ENCODE assay signal across 12 cellular contexts in the genomic region with DNA sequence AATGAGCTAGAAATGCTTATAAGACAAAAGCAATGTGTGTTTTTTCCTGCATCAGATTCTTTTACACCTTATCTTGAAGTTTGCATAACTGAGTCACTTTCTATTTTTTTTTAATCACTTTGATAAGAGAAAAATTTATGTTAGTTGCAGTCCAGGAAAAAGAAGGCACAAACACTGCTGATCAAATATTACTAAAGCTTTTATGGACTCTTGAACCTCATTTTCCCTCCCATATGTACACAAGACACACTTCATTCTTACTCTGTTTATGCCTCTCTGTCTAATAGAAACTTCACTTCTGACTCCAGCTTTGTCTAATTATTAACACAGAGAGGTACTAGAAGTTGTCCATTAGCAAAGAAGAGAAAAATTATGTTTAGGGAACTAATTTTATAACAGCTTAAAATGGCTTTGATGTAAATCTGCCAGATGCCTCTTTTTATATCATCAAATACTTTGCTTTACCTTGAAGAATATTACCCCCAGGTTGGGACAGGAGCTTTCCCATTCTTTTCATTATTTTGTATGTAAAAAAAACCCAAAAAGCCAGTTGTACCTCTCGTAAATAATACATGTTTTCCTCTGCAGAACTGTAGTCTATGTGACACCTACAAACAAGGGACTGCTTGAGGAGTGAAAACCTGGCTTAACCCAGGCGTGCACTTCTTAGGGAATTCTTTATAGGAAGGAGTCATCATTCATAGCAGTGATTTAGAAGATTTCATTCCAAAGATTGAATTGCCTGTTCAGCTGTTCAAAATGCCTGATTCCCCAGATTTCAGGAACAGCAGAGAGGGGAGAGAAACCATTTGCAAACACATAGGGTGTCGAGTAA.
DNase-seq lines count a peak whose midpoint lies in the region; ATAC-seq and TF ChIP-seq lines count a peak whose summit lies in the region.
"Had no signal": no experiment of that assay in that cellular context is flagged by ENCODE, and none has a peak within 500 bp of the region (broad histone marks: within the 10 kb centered on the region; RNA-seq: fewer than 3 reads in every experiment).

No MANE protein-coding gene starts in this region.

- TF ChIP-seq EP300 in transverse colon (IDR thresholded peaks at IDR 0.05; ENCODE audit: low read depth): no peak

- no peak overlapping the region for H3K4me3 Mint-ChIP-seq in effector memory CD8-positive, alpha-beta T cell

- no peaks in the 10 kb centered on the region for H3K36me3 ChIP-seq in transverse colon

- ATAC-seq in left colon: peak; percentile 94
- ATAC-seq in effector memory CD8-positive, alpha-beta T cell (replicated peaks): no peak

- H3K27ac Mint-ChIP-seq in effector memory CD8-positive, alpha-beta T cell: no peak overlapping the region

- no peaks in the 10 kb centered on the region for H3K9me3 ChIP-seq in transverse colon

- DNase-seq in NCI-H1105 treated with DMSO at 0.1 percent for 48 hours (lab: John Stamatoyannopoulos, UW): peak; percentile 52
- no peak for DNase-seq in NCI-H1105 (lab: John Stamatoyannopoulos, UW)
- peak in 2 of 3 experiments; percentile 47 to 59 for DNase-seq in NCI-H1417 (lab: John Stamatoyannopoulos, UW)
- no peak for DNase-seq in left colon
- DNase-seq in transverse colon: no peak
- DNase-seq in effector memory CD8-positive, alpha-beta T cell: no peak
- no peak for DNase-seq in NCI-H2227 treated with DMSO at 0.1 percent for 48 hours (lab: John Stamatoyannopoulos, UW)
- no peak for DNase-seq in UCSD-AML1 (lab: John Stamatoyannopoulos, UW; ENCODE audit: unreplicated experiment)
- DNase-seq: GOT3, IMR-90, substantia nigra, T-helper 9 cell had no signal

- in situ Hi-C loops in transverse colon (cut with MboI; ENCODE audit: low pct_ligation_motif_present in 1 of 4, low pct_unique_long_range_greater_than_20kb in 1 of 4, low sequenced_read_pairs in 3 of 4): no loop called here

- no peaks in the 10 kb centered on the region for H3K27me3 Mint-ChIP-seq in effector memory CD8-positive, alpha-beta T cell

- peak overlapping the region; percentile 54 to 75 (median 62) for H3K27ac ChIP-seq in transverse colon

- no peaks in the 10 kb centered on the region for H3K27me3 ChIP-seq in transverse colon

- peaks cover 21 to 59% (median 34%) of the 10 kb centered on the region in 4 donors for H3K4me1 ChIP-seq in transverse colon

- no peak for TF ChIP-seq CTCF in transverse colon (IDR thresholded peaks at IDR 0.05)

- TF ChIP-seq POLR2A in transverse colon (IDR thresholded peaks at IDR 0.05): no peak

- H3K36me3 Mint-ChIP-seq in effector memory CD8-positive, alpha-beta T cell (ENCODE audit: insufficient read depth): no peaks in the 10 kb centered on the region

- 35 to 50% methylated on average over 2 to 3 of the region's 3 CpGs for WGBS in transverse colon (ENCODE audit: low coverage in 1 of 2), 2 donors

- no peaks in the 10 kb centered on the region for H3K4me1 Mint-ChIP-seq in effector memory CD8-positive, alpha-beta T cell (ENCODE audit: low read depth in 2 of 2)

- intact Hi-C loops in left colon (cut with DNase I, micrococcal nuclease): no loop called here
- intact Hi-C loops in transverse colon (cut with DNase I; ENCODE audit: low total_unique reads): no loop called here

- no peaks in the 10 kb centered on the region for H3K9me3 Mint-ChIP-seq in effector memory CD8-positive, alpha-beta T cell

- H3K4me3 ChIP-seq in transverse colon: no peak overlapping the region

Comparison
In these comparisons a context has a peak if more than half of its experiments do, and no peak if none do; other contexts are left out.
1. DNase-seq: peak in NCI-H1105 treated with DMSO at 0.1 percent for 48 hours (single experiment) and NCI-H1417 (2 of 3); none in NCI-H1105 (single experiment), left colon (0 of 2), transverse colon (single experiment), effector memory CD8-positive, alpha-beta T cell (0 of 3), NCI-H2227 treated with DMSO at 0.1 percent for 48 hours (single experiment) and UCSD-AML1 (single experiment).